8 cellular contexts compared by ENCODE assay signal in genomic region chr17:47776330-47777197, GRCh38. TPM values are rescaled to one million over a fixed set of nuclear protein-coding genes. Genes with fewer than 3 reads are reported as not detected.
DNase-seq lines count a peak whose midpoint lies in the region; ATAC-seq, FAIRE-seq and TF ChIP-seq lines count a peak whose summit lies in the region.

No MANE protein-coding gene starts in this region.

- H3K36me3 ChIP-seq in Peyer's patch = no peaks in the 10 kb centered on the region
- no peaks in the 10 kb centered on the region for H3K36me3 ChIP-seq in kidney epithelial cell (ENCODE audit: control insufficient read depth, insufficient read depth, low read length)
- H3K36me3 ChIP-seq in thoracic aorta = no peaks in the 10 kb centered on the region

- TF ChIP-seq CTCF in Peyer's patch (IDR thresholded peaks at IDR 0.05) = peak; percentile 55 to 83 (median 78)
- peak; percentile 80 for TF ChIP-seq CTCF in astrocyte of the spinal cord (IDR thresholded peaks at IDR 0.05; ENCODE audit: low read depth, low read length)
- peak; percentile 70 for TF ChIP-seq CTCF in kidney epithelial cell (IDR thresholded peaks at IDR 0.05; ENCODE audit: insufficient read depth, low read length, poor library complexity, severe bottlenecking)
- peak; percentile 55 for TF ChIP-seq CTCF in thoracic aorta (IDR thresholded peaks at IDR 0.05)

- TF ChIP-seq POLR2A in Peyer's patch (IDR thresholded peaks at IDR 0.05) = no peak

- H3K27me3 ChIP-seq in Peyer's patch (peaks cover 0 to 8% of the 10 kb centered on the region in 2 donors), kidney epithelial cell (ENCODE audit: control insufficient read depth, insufficient read depth, low read length) (peaks cover 33% of the 10 kb centered on the region), thoracic aorta (replicated peaks; ENCODE audit: insufficient read depth) (no peaks in the 10 kb centered on the region)

- ATAC-seq in thoracic aorta (ENCODE audit: insufficient number of reproducible peaks, low FRiP score, low read depth) (no peak), GM21717 (IDR thresholded peaks at IDR 0.05; ENCODE audit: unreplicated experiment) (no peak)

- H3K4me1 ChIP-seq in Peyer's patch = no peaks in the 10 kb centered on the region
- no peaks in the 10 kb centered on the region for H3K4me1 ChIP-seq in thoracic aorta (ENCODE audit: control insufficient read depth in 1 of 2, low read depth in 2 of 2)

- H3K9me3 ChIP-seq in Peyer's patch = no peaks in the 10 kb centered on the region
- no peaks in the 10 kb centered on the region for H3K9me3 ChIP-seq in thoracic aorta

- FAIRE-seq in HTR-8/SVneo (lab: Jason Lieb, UNC) = peak; percentile 72

- in situ Hi-C loops in astrocyte of the spinal cord (cut with HindIII; ENCODE audit: low sequenced_read_pairs) = no loop called here

- H3K4me3 ChIP-seq in Peyer's patch = no peak overlapping the region
- H3K4me3 ChIP-seq in astrocyte of the spinal cord (ENCODE audit: low read depth, low read length) = no peak overlapping the region
- no peak overlapping the region for H3K4me3 ChIP-seq in kidney epithelial cell (ENCODE audit: low read depth, low read length)
- H3K4me3 ChIP-seq in thoracic aorta = no peak overlapping the region

- H3K27ac ChIP-seq in Peyer's patch (no peak overlapping the region), thoracic aorta (no peak overlapping the region)

- DNase-seq in Daoy (ENCODE audit: low read depth) (peak; percentile 43), HTR-8/SVneo (ENCODE audit: insufficient read length, low spot score) (peak; percentile 87), Peyer's patch (peak in 1 of 3 donors; percentile 63), astrocyte of the spinal cord (ENCODE audit: low read depth, low spot score) (peak; percentile 39), kidney epithelial cell (ENCODE audit: low read depth) (no peak), thoracic aorta (ENCODE audit: low spot score) (no peak), foreskin melanocyte (no peak)

RNA-seq across cellular contexts. Expression of gene TBX21, which starts 43.5 kb away (rescaled TPM):
- 0.06 TPM in 1 of 2 replicates, not detected in the other for total RNA-seq in Daoy (2014; rRNA removed; shearing (Covaris generic))
- total RNA-seq in Peyer's patch = under 1 TPM in 3 of 4 donors, not detected in 1; 0.53 to 0.85 (median 0.67) TPM
- not detected in 2 replicates for total RNA-seq in kidney epithelial cell
- 1 to 10 TPM in 1 of 2 donors, not detected in 1; 1.8 TPM for total RNA-seq in thoracic aorta

RNA-seq across cellular contexts. Expression of gene OSBPL7, which starts 45.0 kb away (rescaled TPM):
- total RNA-seq in Daoy (2014; rRNA removed; shearing (Covaris generic)) = 4.0 and 5.6 TPM in 2 replicates
- 100 to 1,000 TPM in 1 of 4 donors, 10 to 100 TPM in 3; 31.4 to 104 (median 70.9) TPM for total RNA-seq in Peyer's patch
- 11.0 and 12.7 TPM in 2 replicates for total RNA-seq in kidney epithelial cell
- total RNA-seq in thoracic aorta = 10 to 100 TPM; 15.5 to 20.0 TPM

RNA-seq across cellular contexts. Expression of gene MRPL10, which starts 54.8 kb away (rescaled TPM):
- 26.3 and 41.3 TPM in 2 replicates for total RNA-seq in Daoy (2014; rRNA removed; shearing (Covaris generic))
- 10 to 100 TPM; 30.5 to 50.4 (median 34.8) TPM for total RNA-seq in Peyer's patch
- total RNA-seq in kidney epithelial cell = 59.7 and 60.1 TPM in 2 replicates
- 10 to 100 TPM; 25.8 to 34.8 TPM for total RNA-seq in thoracic aorta

RNA-seq across cellular contexts. Expression of gene LRRC46, which starts 54.9 kb away (rescaled TPM):
- total RNA-seq in Daoy (2014; rRNA removed; shearing (Covaris generic)) = not detected in 2 replicates
- total RNA-seq in Peyer's patch (under 1 TPM in 1 of 4 donors, not detected in 3; 0.40 TPM), kidney epithelial cell (0.38 and 0.41 TPM in 2 replicates), thoracic aorta (under 1 TPM in 1 of 2 donors, not detected in 1; 0.42 TPM)

Comparison
In these comparisons a context has a peak if more than half of its experiments do, and no peak if none do; other contexts are left out.
1. DNase-seq: peak in Daoy (single experiment), HTR-8/SVneo (single experiment) and astrocyte of the spinal cord (single experiment); none in kidney epithelial cell (single experiment), thoracic aorta (single experiment) and foreskin melanocyte (single experiment).
2. Peak in every context shown above with its lines, with median percentiles within 50 percentile points of each other: CTCF ChIP-seq.